8 cellular contexts compared by ENCODE assay signal in genomic region chr3:42772670-42773408, GRCh38. TPM values are rescaled to one million over a fixed set of nuclear protein-coding genes. Genes with fewer than 3 reads are reported as not detected.
A peak's percentile ranks its signal among the peaks of the same experiment; 100 is the strongest.
DNase-seq lines count a peak whose midpoint lies in the region; ATAC-seq, FAIRE-seq and TF ChIP-seq lines count a peak whose summit lies in the region.

Gene CCDC13 (minus strand): TSS chr3:42773253. CDS start chr3:42758345, 14,908 bp downstream.

- peak within 1 kb of the TSS; percentile 79 for H3K9ac ChIP-seq in GM23248

- peaks cover 7% of the 10 kb centered on the region for H3K9me3 Mint-ChIP-seq in activated naive CD8-positive, alpha-beta T cell treated with anti-CD3 and anti-CD28 coated beads for 36 hours

- H3K4me3 ChIP-seq in GM23248 (peak within 1 kb of the TSS; percentile 87), MG63 (peak within 1 kb of the TSS; percentile 36), pancreas (peak within 1 kb of the TSS; percentile 21 to 51 (median 33)), tibial artery (peak within 1 kb of the TSS; percentile 47 to 58)

- no peaks in the 10 kb centered on the region for H3K9me2 ChIP-seq in GM23248 (ENCODE audit: insufficient read depth)

- H3K27me3 ChIP-seq in GM23248 (replicated peaks; ENCODE audit: insufficient read depth) (no peaks in the 10 kb centered on the region), MG63 (no peaks in the 10 kb centered on the region), pancreas (no peaks in the 10 kb centered on the region), tibial artery (no peaks in the 10 kb centered on the region)

- H3K9me3 ChIP-seq in GM23248 (ENCODE audit: low read depth) (no peaks in the 10 kb centered on the region), MG63 (no peaks in the 10 kb centered on the region), pancreas (no peaks in the 10 kb centered on the region), tibial artery (no peaks in the 10 kb centered on the region)

- peak within 1 kb of the TSS; percentile 93 for H2AFZ ChIP-seq in GM23248

- WGBS in GM23248 (ENCODE audit: low coverage in 1 of 2, low lambda C conversion rate in 2 of 2, missing lambda C conversion rate in 2 of 2), 2 experiments, result 7% methylated on average over 62 to 63 of the region's 63 CpGs
- WGBS in pancreas, 2 donors, result 6 to 9% methylated on average over 62 to 63 of the region's 63 CpGs

- H3K27ac Mint-ChIP-seq in activated naive CD8-positive, alpha-beta T cell treated with anti-CD3 and anti-CD28 coated beads for 36 hours, result peak within 1 kb of the TSS; percentile 79

- ATAC-seq in pancreas, result peak; percentile 94 to 98 (median 97)

- H3K27me3 Mint-ChIP-seq in activated naive CD8-positive, alpha-beta T cell treated with anti-CD3 and anti-CD28 coated beads for 36 hours, result no peaks in the 10 kb centered on the region

- FAIRE-seq in pancreas (lab: Jason Lieb, UNC), result peak; percentile 63

- in situ Hi-C loops in GM23248 (cut with MboI), result no loop called here

- H3K4me3 Mint-ChIP-seq in activated naive CD8-positive, alpha-beta T cell treated with anti-CD3 and anti-CD28 coated beads for 36 hours, result peak within 1 kb of the TSS; percentile 83

- peaks cover 9% of the 10 kb centered on the region for H3K4me1 Mint-ChIP-seq in activated naive CD8-positive, alpha-beta T cell treated with anti-CD3 and anti-CD28 coated beads for 36 hours

- H3K79me2 ChIP-seq in GM23248 (ENCODE audit: insufficient read depth), result no peaks in the 10 kb centered on the region

- peak within 1 kb of the TSS; percentile 24 for H3K27ac ChIP-seq in GM23248
- peak within 1 kb of the TSS; percentile 1 to 70 (median 56) for H3K27ac ChIP-seq in pancreas
- H3K27ac ChIP-seq in tibial artery, result peak within 1 kb of the TSS; percentile 64

- H3K4me1 ChIP-seq in GM23248 (ENCODE audit: insufficient read depth), result peaks cover 6% of the 10 kb centered on the region; the same call in 1 of the 2 replicates
- H3K4me1 ChIP-seq in pancreas, result no peaks in the 10 kb centered on the region
- peaks cover 0 to 17% (median 9%) of the 10 kb centered on the region in 4 donors for H3K4me1 ChIP-seq in tibial artery

- H3F3A ChIP-seq in GM23248 (ENCODE audit: insufficient read depth), result no peaks in the 10 kb centered on the region

- TF ChIP-seq CTCF in pancreas (IDR thresholded peaks at IDR 0.05), result no peak
- TF ChIP-seq CTCF in tibial artery (IDR thresholded peaks at IDR 0.05), result no peak

- H3K4me2 ChIP-seq in GM23248 (ENCODE audit: unreplicated experiment), result peak within 1 kb of the TSS; percentile 91

- no peaks in the 10 kb centered on the region for H3K36me3 Mint-ChIP-seq in activated naive CD8-positive, alpha-beta T cell treated with anti-CD3 and anti-CD28 coated beads for 36 hours

- DNase-seq in ELF-1 (ENCODE audit: low read depth, low spot score) (peak; percentile 96), GM23248 (peak; percentile 94), MG63 (peak; percentile 72), SKM-1 (lab: John Stamatoyannopoulos, UW; ENCODE audit: unreplicated experiment) (peak; percentile 92), cardiac septum (ENCODE audit: low spot score) (peak; percentile 99), pancreas (peak; percentile 92 to 96 (median 94)), tibial artery (peak; percentile 96 to 97)
- DNase-seq in activated naive CD8-positive, alpha-beta T cell treated with anti-CD3 and anti-CD28 coated beads for 36 hours, result peak; percentile 94

- H3K36me3 ChIP-seq in GM23248 (ENCODE audit: low read depth), result no peaks in the 10 kb centered on the region
- H3K36me3 ChIP-seq in MG63, result no peaks in the 10 kb centered on the region
- H3K36me3 ChIP-seq in pancreas, result no peaks in the 10 kb centered on the region
- H3K36me3 ChIP-seq in tibial artery, result no peaks in the 10 kb centered on the region

- intact Hi-C loops in cardiac septum (cut with DNase I), result no loop called here
- intact Hi-C loops in pancreas (cut with DNase I), result loop anchor here in 1 of 3 donors (10.0 kb wide), 1 partner anchor 112 kb away; no protein-coding TSS in a partner anchor
- intact Hi-C loops in tibial artery (cut with DNase I; ENCODE audit: low total_unique reads), result no loop called here

- no peaks in the 10 kb centered on the region for H4K20me1 ChIP-seq in GM23248 (ENCODE audit: insufficient read depth)

RNA-seq across cellular contexts. Expression of gene CCDC13, which starts in this region (rescaled TPM):
- total RNA-seq in GM23248 (2014; rRNA removed; shearing (Covaris generic)), result 0.22 and 1.3 TPM in 2 replicates
- polyA plus RNA-seq in GM23248 (2016; fragmentation: Nextera tagmentation; extraction: Ambion mirVana) (0.41 and 1.1 TPM in 2 replicates), pancreas (1 to 10 TPM in 1 of 2 donors, under 1 TPM in 1; 0.65 to 1.3 TPM)
- 0.59 and 10.2 TPM in 2 replicates for total RNA-seq in MG63 (2014; rRNA removed; shearing (Covaris generic); ENCODE audit: low replicate concordance)
- total RNA-seq in activated naive CD8-positive, alpha-beta T cell treated with anti-CD3 and anti-CD28 coated beads for 36 hours, result under 1 TPM in 1 of 2 experiments, not detected in 1; 0.49 TPM
- total RNA-seq in cardiac septum (1.1 TPM), pancreas (1 to 10 TPM in 1 of 6 donors, under 1 TPM in 5; 0.18 to 1.0 (median 0.69) TPM)

Comparison
In these comparisons a context has a peak if more than half of its experiments do, and no peak if none do; other contexts are left out.
1. Peak in every context shown above with its lines: DNase-seq, ATAC-seq, H3K4me3 ChIP-seq and H3K27ac ChIP-seq.
2. Peak in DNase-seq in activated naive CD8-positive, alpha-beta T cell treated with anti-CD3 and anti-CD28 coated beads for 36 hours; RNA of the gene not detected or under 1 TPM.
3. H3K4me3 ChIP-seq: peak in every context shown above with its lines; median percentile 87 in GM23248; 52 in tibial artery; 36 in MG63; 33 in pancreas.